In the genomic region with DNA sequence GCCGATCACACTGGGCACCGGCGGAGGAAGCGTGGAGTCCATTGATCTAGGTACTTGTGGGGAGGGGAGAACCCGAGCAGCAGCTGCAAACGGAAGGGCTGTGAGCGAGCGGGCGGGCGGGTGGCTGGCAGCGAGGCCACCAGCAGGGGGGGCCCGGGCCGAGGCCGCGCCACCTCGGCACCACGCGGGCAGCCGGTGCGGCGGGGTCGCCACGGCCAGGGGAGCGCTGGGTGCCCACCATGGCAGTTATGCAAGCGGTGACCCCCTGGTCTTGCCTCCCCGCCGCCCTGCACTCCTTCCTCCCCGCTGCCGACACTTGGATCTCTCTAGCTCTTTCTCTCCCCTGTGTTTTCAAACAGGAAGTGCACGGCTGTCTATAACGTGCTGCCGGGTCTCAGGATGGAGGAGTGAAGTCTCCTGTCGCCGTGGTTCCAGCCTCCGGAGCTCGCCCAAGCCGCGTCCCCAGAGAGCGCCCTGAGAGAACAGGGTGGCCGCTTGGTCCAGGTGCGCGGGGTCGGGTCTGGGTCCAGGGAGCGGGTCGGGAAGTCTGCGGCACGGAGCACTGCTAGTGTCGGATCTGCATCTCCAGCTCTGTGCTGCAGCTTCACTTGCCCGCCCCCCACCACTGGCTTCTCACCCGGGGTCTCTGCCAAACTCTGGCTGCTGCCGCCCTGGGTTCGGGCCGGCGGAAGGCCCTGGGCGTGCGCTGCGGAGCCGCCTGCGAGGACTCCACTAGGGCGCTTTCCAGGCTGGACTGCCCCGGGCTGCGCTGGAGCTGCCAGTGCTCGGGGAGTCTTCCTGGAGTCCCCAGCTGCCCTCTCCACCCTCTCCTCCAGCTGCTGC, we compare ENCODE assay signal across 8 cellular contexts. TPM values are rescaled to one million over a fixed set of nuclear protein-coding genes. Genes with fewer than 3 reads are reported as not detected.
DNase-seq lines count a peak whose midpoint lies in the region; ATAC-seq and TF ChIP-seq lines count a peak whose summit lies in the region.

No MANE protein-coding gene starts in this region.

- H3K9me2 ChIP-seq in DOHH2 (replicated peaks; ENCODE audit: control insufficient read depth, low read length): no peaks in the 10 kb centered on the region

- DNase-seq in SK-MEL-5 (ENCODE audit: low read depth, low spot score) (peak; percentile 66), Right ventricle myocardium superior (peak; percentile 81), pons (ENCODE audit: low spot score) (peak; percentile 65), ureter (ENCODE audit: low spot score) (peak; percentile 64)
- peak; percentile 82 for DNase-seq in activated naive CD4-positive, alpha-beta T cell treated with anti-CD3 and anti-CD28 coated beads, Interleukin-2, amount 50 U/mL, for 16 hours

- H4K20me1 ChIP-seq in DOHH2 (ENCODE audit: control insufficient read depth, insufficient read depth, low read depth, low read length): no peaks in the 10 kb centered on the region

- ATAC-seq in GM21526 (IDR thresholded peaks at IDR 0.05; ENCODE audit: low FRiP score, unreplicated experiment): peak; percentile 81
- peak; percentile 98 for ATAC-seq in Right ventricle myocardium superior (ENCODE audit: poor library complexity)

- in situ Hi-C loops in SK-MEL-5 (cut with HindIII; ENCODE audit: low pct_unique_long_range_greater_than_20kb, low sequenced_read_pairs): no loop called here

- peak overlapping the region; percentile 93 for H3K4me3 ChIP-seq in DOHH2 (ENCODE audit: low read length)
- peak overlapping the region; percentile 76 for H3K4me3 ChIP-seq in HUES64 (ENCODE audit: low read length)

- peaks cover 45% of the 10 kb centered on the region for H3K4me1 ChIP-seq in DOHH2 (ENCODE audit: control insufficient read depth, low read length)
- peaks cover 35% of the 10 kb centered on the region for H3K4me1 ChIP-seq in HUES64 (ENCODE audit: insufficient read depth, low read length)

- H3K4me2 ChIP-seq in DOHH2 (ENCODE audit: low read length): peak overlapping the region; percentile 95

- H3F3A ChIP-seq in DOHH2 (ENCODE audit: control insufficient read depth, insufficient read depth): peaks cover 4% of the 10 kb centered on the region; the same call in 1 of the 2 replicates

- H3K27me3 ChIP-seq in DOHH2 (ENCODE audit: control insufficient read depth, low read length): no peaks in the 10 kb centered on the region
- H3K27me3 ChIP-seq in HUES64 (ENCODE audit: insufficient read depth, low read length): no peaks in the 10 kb centered on the region

- H3K27ac ChIP-seq in DOHH2 (ENCODE audit: low read depth, low read length): peak overlapping the region; percentile 55
- H3K27ac ChIP-seq in HUES64 (ENCODE audit: low read depth, low read length): 0 out of 2 replicates have a peak overlapping the region, but pooled peaks have one; percentile 38

- peak; percentile 81 for TF ChIP-seq CTCF in DOHH2 (IDR thresholded peaks at IDR 0.05; ENCODE audit: low read depth, low read length, poor library complexity, severe bottlenecking)

- H3K36me3 ChIP-seq in DOHH2 (ENCODE audit: control insufficient read depth, low read length) (peaks cover 25% of the 10 kb centered on the region), HUES64 (ENCODE audit: insufficient read depth, low read length) (peaks cover 43% of the 10 kb centered on the region)

- no peaks in the 10 kb centered on the region for H3K9me3 ChIP-seq in DOHH2 (ENCODE audit: control insufficient read depth, insufficient read depth, low read length)
- H3K9me3 ChIP-seq in HUES64 (ENCODE audit: insufficient read depth, low read depth, low read length): no peaks in the 10 kb centered on the region

- H3K79me2 ChIP-seq in DOHH2 (ENCODE audit: control insufficient read depth, low read length): peaks cover 29% of the 10 kb centered on the region

- intact Hi-C loops in Right ventricle myocardium superior (cut with DNase I): no loop called here

- H3K9ac ChIP-seq in HUES64 (ENCODE audit: low read depth, low read length): peak overlapping the region; percentile 86

- 6% methylated on average over 63 of the region's 63 CpGs for WGBS in HUES64

RNA-seq across cellular contexts. Expression of gene LRRC8D, which starts 22.7 kb away (rescaled TPM):
- polyA plus RNA-seq in HUES64 (2013, experiment 1 of 2): 34.0 TPM
- 34.5 TPM for polyA plus RNA-seq in HUES64 (2013, experiment 2 of 2)
- 46.0 and 48.7 TPM in 2 replicates for total RNA-seq in SK-MEL-5 (2014; rRNA removed; shearing (Covaris generic))
- polyA plus RNA-seq in SK-MEL-5 (2015; cell fraction: cytosol; rRNA removed): 56.2 and 70.3 TPM in 2 replicates
- 38.1 and 43.8 TPM in 2 replicates for polyA plus RNA-seq in SK-MEL-5 (2015; cell fraction: nucleus; rRNA removed)
- 5.1 TPM for total RNA-seq in Right ventricle myocardium superior
- 17.8 TPM for total RNA-seq in ureter

Comparison
In these comparisons a context has a peak if more than half of its experiments do, and no peak if none do; other contexts are left out.
1. Peak in every context shown above with its lines: DNase-seq, ATAC-seq, H3K4me3 ChIP-seq and H3K27ac ChIP-seq.